ENCODE assay signal across 8 cellular contexts in genomic region chr6:43369174-43370002, GRCh38. TPM values are rescaled to one million over a fixed set of nuclear protein-coding genes. Genes with fewer than 3 reads are reported as not detected.
DNase-seq lines count a peak whose midpoint lies in the region; ATAC-seq, FAIRE-seq and TF ChIP-seq lines count a peak whose summit lies in the region.

Gene ZNF318, minus strand, starts transcription at chr6:43369647. Its CDS starts 282 bp downstream, at chr6:43369365.

- no peak for TF ChIP-seq CTCF in kidney (IDR thresholded peaks at IDR 0.05; ENCODE audit: borderline replicate concordance, extremely low read depth, insufficient read depth)

- peak; percentile 87 for ATAC-seq in HG03439 (IDR thresholded peaks at IDR 0.05; ENCODE audit: unreplicated experiment)

- H3K4me3 ChIP-seq in kidney (ENCODE audit: low read length in 2 of 2) = peak within 1 kb of the TSS; percentile 72 to 80

- H3K36me3 ChIP-seq in kidney (ENCODE audit: control insufficient read depth in 1 of 2, insufficient read depth in 2 of 2, low read length in 2 of 2) = peaks cover under 1 to 9% of the 10 kb centered on the region in 2 donors

- H3K4me1 ChIP-seq in kidney (ENCODE audit: control insufficient read depth in 1 of 2, insufficient read depth in 1 of 2, low read depth in 1 of 2, low read length in 2 of 2) = peaks cover 3 to 9% of the 10 kb centered on the region in 2 donors

- no peak for FAIRE-seq in kidney (lab: Jason Lieb, UNC)

- H3K27ac ChIP-seq in kidney (ENCODE audit: low read depth in 2 of 2, low read length in 2 of 2) = peak within 1 kb of the TSS; percentile 72 to 81

- DNase-seq in AML-193 (lab: John Stamatoyannopoulos, UW) = peak; percentile 98 to 99
- DNase-seq in GM19238 (ENCODE audit: insufficient read length, low spot score) = peak; percentile 88
- DNase-seq in NCI-H510A treated with DMSO at 0.1 percent for 48 hours (lab: John Stamatoyannopoulos, UW) = peak; percentile 99
- peak; percentile 89 for DNase-seq in activated CD4-positive, alpha-beta T cell treated with anti-CD3 and anti-CD28 coated beads for 1 hour
- DNase-seq in cerebellum (ENCODE audit: low spot score) = peak; percentile 98
- peak; percentile 99 for DNase-seq in kidney
- DNase-seq in stimulated activated CD4-positive, alpha-beta T cell treated with anti-CD3 and anti-CD28 coated beads, Interleukin-15, amount 100 ng/mL, for 1 hour (ENCODE audit: low read depth in 1 of 2, low spot score in 1 of 2) = peak; percentile 88 to 90

- intact Hi-C loops in kidney (cut with DNase I) = no loop called here

- no peaks in the 10 kb centered on the region for H3K9me3 ChIP-seq in kidney (ENCODE audit: control insufficient read depth in 1 of 2, low read length in 2 of 2)

- H3K9ac ChIP-seq in kidney (ENCODE audit: low read length in 2 of 2) = peak within 1 kb of the TSS; percentile 67 to 79

RNA-seq across cellular contexts. Expression of gene ZNF318, which starts in this region (rescaled TPM):
- total RNA-seq in cerebellum (25.0 TPM), kidney (13.9 TPM)
- 5.5 TPM for polyA plus RNA-seq in kidney (ENCODE audit: insufficient read depth, low read depth, low replicate concordance)

Comparison
In these comparisons a context has a peak if more than half of its experiments do, and no peak if none do; other contexts are left out.
1. Peak in every context shown above with its lines: DNase-seq, ATAC-seq, H3K4me3 ChIP-seq and H3K27ac ChIP-seq.